Comparison of ENCODE assay signal across 8 cellular contexts in the genomic region with DNA sequence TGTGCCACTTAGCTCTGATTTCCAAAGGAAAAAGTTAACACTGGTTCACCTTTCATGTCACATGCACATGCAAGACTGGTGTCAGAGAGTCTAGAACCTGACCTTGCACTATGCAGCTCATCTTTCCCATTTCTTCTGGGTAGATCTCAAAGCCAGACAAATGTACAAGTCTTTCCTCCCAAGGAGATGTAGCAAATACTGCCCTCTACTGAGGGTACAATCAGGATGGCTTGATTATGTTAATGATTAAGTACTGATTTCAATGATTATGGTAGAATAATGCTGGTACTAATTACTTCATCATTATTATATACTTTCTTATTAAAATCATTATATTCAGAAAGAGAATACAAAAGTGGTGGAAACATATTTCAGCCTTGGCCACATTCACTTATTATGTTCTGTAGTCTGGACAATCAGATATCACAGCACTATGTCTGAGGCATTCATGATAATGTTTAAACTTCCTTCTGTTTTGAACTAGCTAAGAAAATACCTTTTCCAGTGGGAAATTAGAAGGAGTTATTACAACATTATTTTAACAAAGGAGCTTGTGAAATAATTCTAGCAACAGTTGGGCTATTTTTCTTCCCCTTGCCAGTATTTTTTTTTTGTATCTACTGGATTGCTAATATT.
DNase-seq lines count a peak whose midpoint lies in the region; ATAC-seq, FAIRE-seq and TF ChIP-seq lines count a peak whose summit lies in the region.

No MANE protein-coding gene starts in this region.

- H3K27ac ChIP-seq in A549, result no peak overlapping the region
- no peak overlapping the region for H3K27ac ChIP-seq in brain microvascular endothelial cell
- no peak overlapping the region for H3K27ac ChIP-seq in liver (ENCODE audit: low read depth in 1 of 2, low read length in 2 of 2)

- no peaks in the 10 kb centered on the region for H3K27me3 Mint-ChIP-seq in activated naive CD8-positive, alpha-beta T cell treated with anti-CD3 and anti-CD28 coated beads, Interleukin-2, amount 50 U/mL, for 24 hours

- H3K27ac Mint-ChIP-seq in activated naive CD8-positive, alpha-beta T cell treated with anti-CD3 and anti-CD28 coated beads, Interleukin-2, amount 50 U/mL, for 24 hours, result no peak overlapping the region

- ATAC-seq in A549 (peak; percentile 64 to 65; a peak in 3 of 6 replicates), HG02870 (IDR thresholded peaks at IDR 0.05; ENCODE audit: unreplicated experiment) (no peak)
- no peak for ATAC-seq in activated naive CD8-positive, alpha-beta T cell treated with anti-CD3 and anti-CD28 coated beads, Interleukin-2, amount 50 U/mL, for 24 hours

- H3K4me3 ChIP-seq in A549 (no peak overlapping the region), brain microvascular endothelial cell (ENCODE audit: low read depth, low read length) (no peak overlapping the region), liver (ENCODE audit: low read depth in 1 of 3, low read length in 3 of 3) (no peak overlapping the region)

- no peak overlapping the region for H3K9ac ChIP-seq in liver (ENCODE audit: low read depth in 1 of 2, low read length in 2 of 2)

- POLR2A ChIA-PET in A549 (lab: Yijun Ruan, JAX) (interaction anchor here (0.6 to 0.8 kb wide), 2 partner anchors 381 to 427 kb away, joined by 3 read pairs; no protein-coding TSS in a partner anchor), GM10248 (lab: Yijun Ruan, JAX) (no interaction called here)

- DNase-seq in A549 (ENCODE audit: low read depth in 1 of 2, low spot score in 1 of 2) (peak; percentile 6 to 38), GM10248 (ENCODE audit: extremely low spot score) (peak; percentile 33), NCI-H2196 treated with DMSO at 0.1 percent for 48 hours (lab: John Stamatoyannopoulos, UW; ENCODE audit: unreplicated experiment) (peak; percentile 21), brain microvascular endothelial cell (peak; percentile 33)
- no peak for DNase-seq in activated naive CD8-positive, alpha-beta T cell treated with anti-CD3 and anti-CD28 coated beads, Interleukin-2, amount 50 U/mL, for 24 hours
- no peak for DNase-seq in activated T-cell treated with anti-CD3 and anti-CD28 coated beads, Interleukin-2, amount 50 U/mL, for 1 hour

- H3K9me3 Mint-ChIP-seq in activated naive CD8-positive, alpha-beta T cell treated with anti-CD3 and anti-CD28 coated beads, Interleukin-2, amount 50 U/mL, for 24 hours, result no peaks in the 10 kb centered on the region

- TF ChIP-seq POLR2A in A549 (IDR thresholded peaks at IDR 0.05; ENCODE audit: low read length), result no peak

- H3K4me1 Mint-ChIP-seq in activated naive CD8-positive, alpha-beta T cell treated with anti-CD3 and anti-CD28 coated beads, Interleukin-2, amount 50 U/mL, for 24 hours, result peaks cover 2% of the 10 kb centered on the region

- in situ Hi-C loops in brain microvascular endothelial cell (cut with HindIII; ENCODE audit: low pct_ligation_motif_present, low sequenced_read_pairs), result loop anchor here (25.0 kb wide), 1 partner anchor 380 kb away; no protein-coding TSS in a partner anchor

- H3K4me3 Mint-ChIP-seq in activated naive CD8-positive, alpha-beta T cell treated with anti-CD3 and anti-CD28 coated beads, Interleukin-2, amount 50 U/mL, for 24 hours, result no peak overlapping the region

- H3K9me3 ChIP-seq in A549 (no peaks in the 10 kb centered on the region), liver (ENCODE audit: control insufficient read depth in 4 of 4, low read length in 3 of 4) (no peaks in the 10 kb centered on the region)

- no peak for FAIRE-seq in A549 (lab: Jason Lieb, UNC)

- TF ChIP-seq CTCF in A549 (IDR thresholded peaks at IDR 0.05) (peak; percentile 69), GM10248 (IDR thresholded peaks at IDR 0.05; ENCODE audit: control extremely low read depth, extremely low read depth, low read depth, missing control alignments) (peak; percentile 64), brain microvascular endothelial cell (IDR thresholded peaks at IDR 0.05; ENCODE audit: low read depth, low read length, missing control alignments) (peak; percentile 69), liver (IDR thresholded peaks at IDR 0.05; ENCODE audit: low read depth, low read length, missing input control) (peak; percentile 60)

- CTCF ChIA-PET in A549 (lab: Yijun Ruan, JAX), result interaction anchor here (0.6 to 5.5 kb wide), 38 partner anchors 8 to 579 kb away, joined by 3 to 57 read pairs (median 4); no protein-coding TSS in a partner anchor
- CTCF ChIA-PET in GM10248 (lab: Yijun Ruan, JAX), result interaction anchor here (0.7 to 2.4 kb wide), 34 partner anchors 8 to 523 kb away, joined by 3 to 18 read pairs (median 4); partner anchors contain the start of gene SNX3

- H3K4me2 ChIP-seq in A549, result no peak overlapping the region

- no peak for TF ChIP-seq EP300 in A549 (IDR thresholded peaks at IDR 0.05)

- no peaks in the 10 kb centered on the region for H3K36me3 Mint-ChIP-seq in activated naive CD8-positive, alpha-beta T cell treated with anti-CD3 and anti-CD28 coated beads, Interleukin-2, amount 50 U/mL, for 24 hours (ENCODE audit: low read depth)

- TF ChIP-seq RAD21 in A549 (conservative IDR thresholded peaks at IDR 0.05 in 1 of 2, IDR thresholded peaks at IDR 0.05 in 1 of 2) (peak; percentile 68 to 70), liver (IDR thresholded peaks at IDR 0.05) (peak; percentile 95)

- no peaks in the 10 kb centered on the region for H3K27me3 ChIP-seq in brain microvascular endothelial cell (replicated peaks)
- H3K27me3 ChIP-seq in liver (ENCODE audit: control insufficient read depth in 4 of 4, insufficient read depth in 4 of 4, low read length in 3 of 4), result no peaks in the 10 kb centered on the region

- no peaks in the 10 kb centered on the region for H3K36me3 ChIP-seq in brain microvascular endothelial cell (replicated peaks)
- no peaks in the 10 kb centered on the region for H3K36me3 ChIP-seq in liver (ENCODE audit: control insufficient read depth in 4 of 4, insufficient read depth in 3 of 4, low read depth in 1 of 4, low read length in 3 of 4)

- H3K4me1 ChIP-seq in A549, result no peaks in the 10 kb centered on the region
- H3K4me1 ChIP-seq in liver (ENCODE audit: control insufficient read depth in 4 of 4, insufficient read depth in 4 of 4, low read length in 3 of 4), result no peaks in the 10 kb centered on the region

TF ChIP-seq in A549, 52 proteins besides CTCF, POLR2A, EP300 and RAD21:
- TF ChIP-seq HOXB13 (CRISPR knock-in tag; IDR thresholded peaks at IDR 0.05; ENCODE audit: low read depth) (no peak), KDM5A (IDR thresholded peaks at IDR 0.05) (no peak), GATA3 (IDR thresholded peaks at IDR 0.05; ENCODE audit: borderline replicate concordance) (no peak), SMC3 (IDR thresholded peaks at IDR 0.05) (peak; percentile 59), RARB (CRISPR knock-in tag; IDR thresholded peaks at IDR 0.05) (no peak)

TF ChIP-seq in liver, 16 proteins besides CTCF, POLR2A, EP300 and RAD21:
- TF ChIP-seq TAF1 (conservative IDR thresholded peaks at IDR 0.05) (no peak), ZBTB33 (IDR thresholded peaks at IDR 0.05) (no peak), YY1 (IDR thresholded peaks at IDR 0.05) (no peak), EGR1 (IDR thresholded peaks at IDR 0.05; ENCODE audit: low read depth in 2 of 2) (no peak), HNF4A (conservative IDR thresholded peaks at IDR 0.05) (peak in 1 of 2 donors; percentile 45), GABPA (IDR thresholded peaks at IDR 0.05 in 1 of 2, conservative IDR thresholded peaks at IDR 0.05 in 1 of 2) (no peak), RXRA (IDR thresholded peaks at IDR 0.05) (peak in 1 of 2 donors; percentile 29), FOXA1 (IDR thresholded peaks at IDR 0.05) (no peak), NR2F2 (IDR thresholded peaks at IDR 0.05) (peak; percentile 42), JUND (IDR thresholded peaks at IDR 0.05) (peak in 1 of 2 donors; percentile 40), SP1 (IDR thresholded peaks at IDR 0.05) (no peak), HNF4G (IDR thresholded peaks at IDR 0.05) (peak; percentile 21)

Comparison
In these comparisons a context has a peak if more than half of its experiments do, and no peak if none do; other contexts are left out.
1. ATAC-seq: peak in A549 (2 of 2); none in activated naive CD8-positive, alpha-beta T cell treated with anti-CD3 and anti-CD28 coated beads, Interleukin-2, amount 50 U/mL, for 24 hours (single experiment) and HG02870 (single experiment).
2. DNase-seq: peak in A549 (2 of 2), GM10248 (single experiment), NCI-H2196 treated with DMSO at 0.1 percent for 48 hours (single experiment) and brain microvascular endothelial cell (single experiment); none in activated naive CD8-positive, alpha-beta T cell treated with anti-CD3 and anti-CD28 coated beads, Interleukin-2, amount 50 U/mL, for 24 hours (single experiment) and activated T-cell treated with anti-CD3 and anti-CD28 coated beads, Interleukin-2, amount 50 U/mL, for 1 hour (single experiment).
3. Peak in every context shown above with its lines, with median percentiles within 50 percentile points of each other: CTCF ChIP-seq.